2 cellular contexts compared by ENCODE assay signal in the genomic region with DNA sequence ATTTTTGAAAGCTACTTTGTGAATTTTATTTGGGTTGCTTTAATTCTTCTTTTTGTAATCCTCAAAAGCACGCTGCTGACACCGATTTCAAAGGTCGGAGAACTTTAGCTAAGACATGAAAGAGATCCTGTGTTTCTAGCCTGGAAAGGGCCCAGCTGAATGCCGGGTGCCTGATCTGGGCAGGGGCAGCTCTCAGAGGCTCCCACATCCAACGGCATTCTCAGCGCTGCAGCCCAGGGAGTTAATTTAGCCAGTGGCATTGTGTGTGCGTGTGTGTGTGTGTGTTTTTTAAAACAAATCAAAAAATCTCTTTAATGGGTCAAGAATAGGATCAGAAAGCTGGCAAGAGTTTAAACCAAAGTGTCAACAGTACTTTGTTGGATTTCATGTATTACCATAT.
TF ChIP-seq lines count a peak whose summit lies in the region.

No MANE protein-coding gene starts in this region.

TF ChIP-seq in GM23338, 12 proteins besides CTCF, POLR2A, EP300 and RAD21 (continued from another document):
- TF ChIP-seq, protein P1, sequence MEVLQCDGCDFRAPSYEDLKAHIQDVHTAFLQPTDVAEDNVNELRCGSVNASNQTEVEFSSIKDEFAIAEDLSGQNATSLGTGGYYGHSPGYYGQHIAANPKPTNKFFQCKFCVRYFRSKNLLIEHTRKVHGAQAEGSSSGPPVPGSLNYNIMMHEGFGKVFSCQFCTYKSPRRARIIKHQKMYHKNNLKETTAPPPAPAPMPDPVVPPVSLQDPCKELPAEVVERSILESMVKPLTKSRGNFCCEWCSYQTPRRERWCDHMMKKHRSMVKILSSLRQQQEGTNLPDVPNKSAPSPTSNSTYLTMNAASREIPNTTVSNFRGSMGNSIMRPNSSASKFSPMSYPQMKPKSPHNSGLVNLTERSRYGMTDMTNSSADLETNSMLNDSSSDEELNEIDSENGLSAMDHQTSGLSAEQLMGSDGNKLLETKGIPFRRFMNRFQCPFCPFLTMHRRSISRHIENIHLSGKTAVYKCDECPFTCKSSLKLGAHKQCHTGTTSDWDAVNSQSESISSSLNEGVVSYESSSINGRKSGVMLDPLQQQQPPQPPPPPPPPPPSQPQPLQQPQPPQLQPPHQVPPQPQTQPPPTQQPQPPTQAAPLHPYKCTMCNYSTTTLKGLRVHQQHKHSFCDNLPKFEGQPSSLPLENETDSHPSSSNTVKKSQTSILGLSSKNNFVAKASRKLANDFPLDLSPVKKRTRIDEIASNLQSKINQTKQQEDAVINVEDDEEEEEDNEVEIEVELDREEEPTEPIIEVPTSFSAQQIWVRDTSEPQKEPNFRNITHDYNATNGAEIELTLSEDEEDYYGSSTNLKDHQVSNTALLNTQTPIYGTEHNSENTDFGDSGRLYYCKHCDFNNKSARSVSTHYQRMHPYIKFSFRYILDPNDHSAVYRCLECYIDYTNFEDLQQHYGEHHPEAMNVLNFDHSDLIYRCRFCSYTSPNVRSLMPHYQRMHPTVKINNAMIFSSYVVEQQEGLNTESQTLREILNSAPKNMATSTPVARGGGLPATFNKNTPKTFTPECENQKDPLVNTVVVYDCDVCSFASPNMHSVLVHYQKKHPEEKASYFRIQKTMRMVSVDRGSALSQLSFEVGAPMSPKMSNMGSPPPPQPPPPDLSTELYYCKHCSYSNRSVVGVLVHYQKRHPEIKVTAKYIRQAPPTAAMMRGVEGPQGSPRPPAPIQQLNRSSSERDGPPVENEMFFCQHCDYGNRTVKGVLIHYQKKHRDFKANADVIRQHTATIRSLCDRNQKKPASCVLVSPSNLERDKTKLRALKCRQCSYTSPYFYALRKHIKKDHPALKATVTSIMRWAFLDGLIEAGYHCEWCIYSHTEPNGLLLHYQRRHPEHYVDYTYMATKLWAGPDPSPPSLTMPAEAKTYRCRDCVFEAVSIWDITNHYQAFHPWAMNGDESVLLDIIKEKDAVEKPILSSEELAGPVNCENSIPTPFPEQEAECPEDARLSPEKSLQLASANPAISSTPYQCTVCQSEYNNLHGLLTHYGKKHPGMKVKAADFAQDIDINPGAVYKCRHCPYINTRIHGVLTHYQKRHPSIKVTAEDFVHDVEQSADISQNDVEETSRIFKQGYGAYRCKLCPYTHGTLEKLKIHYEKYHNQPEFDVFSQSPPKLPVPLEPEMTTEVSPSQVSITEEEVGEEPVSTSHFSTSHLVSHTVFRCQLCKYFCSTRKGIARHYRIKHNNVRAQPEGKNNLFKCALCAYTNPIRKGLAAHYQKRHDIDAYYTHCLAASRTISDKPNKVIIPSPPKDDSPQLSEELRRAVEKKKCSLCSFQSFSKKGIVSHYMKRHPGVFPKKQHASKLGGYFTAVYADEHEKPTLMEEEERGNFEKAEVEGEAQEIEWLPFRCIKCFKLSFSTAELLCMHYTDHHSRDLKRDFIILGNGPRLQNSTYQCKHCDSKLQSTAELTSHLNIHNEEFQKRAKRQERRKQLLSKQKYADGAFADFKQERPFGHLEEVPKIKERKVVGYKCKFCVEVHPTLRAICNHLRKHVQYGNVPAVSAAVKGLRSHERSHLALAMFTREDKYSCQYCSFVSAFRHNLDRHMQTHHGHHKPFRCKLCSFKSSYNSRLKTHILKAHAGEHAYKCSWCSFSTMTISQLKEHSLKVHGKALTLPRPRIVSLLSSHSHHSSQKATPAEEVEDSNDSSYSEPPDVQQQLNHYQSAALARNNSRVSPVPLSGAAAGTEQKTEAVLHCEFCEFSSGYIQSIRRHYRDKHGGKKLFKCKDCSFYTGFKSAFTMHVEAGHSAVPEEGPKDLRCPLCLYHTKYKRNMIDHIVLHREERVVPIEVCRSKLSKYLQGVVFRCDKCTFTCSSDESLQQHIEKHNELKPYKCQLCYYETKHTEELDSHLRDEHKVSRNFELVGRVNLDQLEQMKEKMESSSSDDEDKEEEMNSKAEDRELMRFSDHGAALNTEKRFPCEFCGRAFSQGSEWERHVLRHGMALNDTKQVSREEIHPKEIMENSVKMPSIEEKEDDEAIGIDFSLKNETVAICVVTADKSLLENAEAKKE (CRISPR knock-in tag; IDR thresholded peaks at IDR 0.05), result no peak
- TF ChIP-seq, protein P2, sequence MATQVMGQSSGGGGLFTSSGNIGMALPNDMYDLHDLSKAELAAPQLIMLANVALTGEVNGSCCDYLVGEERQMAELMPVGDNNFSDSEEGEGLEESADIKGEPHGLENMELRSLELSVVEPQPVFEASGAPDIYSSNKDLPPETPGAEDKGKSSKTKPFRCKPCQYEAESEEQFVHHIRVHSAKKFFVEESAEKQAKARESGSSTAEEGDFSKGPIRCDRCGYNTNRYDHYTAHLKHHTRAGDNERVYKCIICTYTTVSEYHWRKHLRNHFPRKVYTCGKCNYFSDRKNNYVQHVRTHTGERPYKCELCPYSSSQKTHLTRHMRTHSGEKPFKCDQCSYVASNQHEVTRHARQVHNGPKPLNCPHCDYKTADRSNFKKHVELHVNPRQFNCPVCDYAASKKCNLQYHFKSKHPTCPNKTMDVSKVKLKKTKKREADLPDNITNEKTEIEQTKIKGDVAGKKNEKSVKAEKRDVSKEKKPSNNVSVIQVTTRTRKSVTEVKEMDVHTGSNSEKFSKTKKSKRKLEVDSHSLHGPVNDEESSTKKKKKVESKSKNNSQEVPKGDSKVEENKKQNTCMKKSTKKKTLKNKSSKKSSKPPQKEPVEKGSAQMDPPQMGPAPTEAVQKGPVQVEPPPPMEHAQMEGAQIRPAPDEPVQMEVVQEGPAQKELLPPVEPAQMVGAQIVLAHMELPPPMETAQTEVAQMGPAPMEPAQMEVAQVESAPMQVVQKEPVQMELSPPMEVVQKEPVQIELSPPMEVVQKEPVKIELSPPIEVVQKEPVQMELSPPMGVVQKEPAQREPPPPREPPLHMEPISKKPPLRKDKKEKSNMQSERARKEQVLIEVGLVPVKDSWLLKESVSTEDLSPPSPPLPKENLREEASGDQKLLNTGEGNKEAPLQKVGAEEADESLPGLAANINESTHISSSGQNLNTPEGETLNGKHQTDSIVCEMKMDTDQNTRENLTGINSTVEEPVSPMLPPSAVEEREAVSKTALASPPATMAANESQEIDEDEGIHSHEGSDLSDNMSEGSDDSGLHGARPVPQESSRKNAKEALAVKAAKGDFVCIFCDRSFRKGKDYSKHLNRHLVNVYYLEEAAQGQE (IDR thresholded peaks at IDR 0.05; ENCODE audit: unreplicated experiment), result no peak
- TF ChIP-seq, protein P3, sequence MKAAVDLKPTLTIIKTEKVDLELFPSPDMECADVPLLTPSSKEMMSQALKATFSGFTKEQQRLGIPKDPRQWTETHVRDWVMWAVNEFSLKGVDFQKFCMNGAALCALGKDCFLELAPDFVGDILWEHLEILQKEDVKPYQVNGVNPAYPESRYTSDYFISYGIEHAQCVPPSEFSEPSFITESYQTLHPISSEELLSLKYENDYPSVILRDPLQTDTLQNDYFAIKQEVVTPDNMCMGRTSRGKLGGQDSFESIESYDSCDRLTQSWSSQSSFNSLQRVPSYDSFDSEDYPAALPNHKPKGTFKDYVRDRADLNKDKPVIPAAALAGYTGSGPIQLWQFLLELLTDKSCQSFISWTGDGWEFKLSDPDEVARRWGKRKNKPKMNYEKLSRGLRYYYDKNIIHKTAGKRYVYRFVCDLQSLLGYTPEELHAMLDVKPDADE (IDR thresholded peaks at IDR 0.05), result no peak
- TF ChIP-seq POLR2AphosphoS5 (IDR thresholded peaks at IDR 0.05; ENCODE audit: low read depth), result no peak
- no peak for TF ChIP-seq NANOG (IDR thresholded peaks at IDR 0.05; ENCODE audit: borderline replicate concordance)
- TF ChIP-seq EZH2 (IDR thresholded peaks at IDR 0.05; ENCODE audit: low read depth, unreplicated experiment), result no peak
- TF ChIP-seq JUNB (IDR thresholded peaks at IDR 0.05; ENCODE audit: unreplicated experiment), result no peak
- TF ChIP-seq ZNF331 (CRISPR knock-in tag; IDR thresholded peaks at IDR 0.05; ENCODE audit: low read depth), result no peak

TF ChIP-seq in SK-N-SH treated with all-trans-retinoic acid at 6 μM for 48 hours, 23 proteins besides CTCF, POLR2A, EP300 and RAD21 (continued from another document):
- TF ChIP-seq ZNF565 (CRISPR knock-in tag; conservative IDR thresholded peaks at IDR 0.05; ENCODE audit: low read depth) (no peak), ISL1 (CRISPR knock-in tag; IDR thresholded peaks at IDR 0.05) (no peak), TSHZ2 (CRISPR knock-in tag; IDR thresholded peaks at IDR 0.05) (peak; percentile 35; the same call in 1 of the 2 replicates), GLIS3 (CRISPR knock-in tag; IDR thresholded peaks at IDR 0.05) (0 out of 2 replicates have a peak, but pooled peaks have one; percentile 26), ZC3H10 (CRISPR knock-in tag; IDR thresholded peaks at IDR 0.05) (no peak), BACH2 (CRISPR knock-in tag; IDR thresholded peaks at IDR 0.05; ENCODE audit: borderline replicate concordance) (no peak), ZNF8 (CRISPR knock-in tag; IDR thresholded peaks at IDR 0.05) (0 out of 2 replicates have a peak, but pooled peaks have one; percentile 7), ZFP30 (CRISPR knock-in tag; IDR thresholded peaks at IDR 0.05) (no peak), ARNTL (CRISPR knock-in tag; IDR thresholded peaks at IDR 0.05; ENCODE audit: borderline replicate concordance, low read depth) (no peak), ESRRG (CRISPR knock-in tag; IDR thresholded peaks at IDR 0.05) (no peak)
- TF ChIP-seq, protein P4, sequence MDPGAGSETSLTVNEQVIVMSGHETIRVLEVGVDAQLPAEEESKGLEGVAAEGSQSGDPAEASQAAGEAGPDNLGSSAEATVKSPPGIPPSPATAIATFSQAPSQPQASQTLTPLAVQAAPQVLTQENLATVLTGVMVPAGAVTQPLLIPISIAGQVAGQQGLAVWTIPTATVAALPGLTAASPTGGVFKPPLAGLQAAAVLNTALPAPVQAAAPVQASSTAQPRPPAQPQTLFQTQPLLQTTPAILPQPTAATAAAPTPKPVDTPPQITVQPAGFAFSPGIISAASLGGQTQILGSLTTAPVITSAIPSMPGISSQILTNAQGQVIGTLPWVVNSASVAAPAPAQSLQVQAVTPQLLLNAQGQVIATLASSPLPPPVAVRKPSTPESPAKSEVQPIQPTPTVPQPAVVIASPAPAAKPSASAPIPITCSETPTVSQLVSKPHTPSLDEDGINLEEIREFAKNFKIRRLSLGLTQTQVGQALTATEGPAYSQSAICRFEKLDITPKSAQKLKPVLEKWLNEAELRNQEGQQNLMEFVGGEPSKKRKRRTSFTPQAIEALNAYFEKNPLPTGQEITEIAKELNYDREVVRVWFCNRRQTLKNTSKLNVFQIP (CRISPR knock-in tag; IDR thresholded peaks at IDR 0.05; ENCODE audit: borderline replicate concordance, low read depth), result no peak
- TF ChIP-seq, protein P5, sequence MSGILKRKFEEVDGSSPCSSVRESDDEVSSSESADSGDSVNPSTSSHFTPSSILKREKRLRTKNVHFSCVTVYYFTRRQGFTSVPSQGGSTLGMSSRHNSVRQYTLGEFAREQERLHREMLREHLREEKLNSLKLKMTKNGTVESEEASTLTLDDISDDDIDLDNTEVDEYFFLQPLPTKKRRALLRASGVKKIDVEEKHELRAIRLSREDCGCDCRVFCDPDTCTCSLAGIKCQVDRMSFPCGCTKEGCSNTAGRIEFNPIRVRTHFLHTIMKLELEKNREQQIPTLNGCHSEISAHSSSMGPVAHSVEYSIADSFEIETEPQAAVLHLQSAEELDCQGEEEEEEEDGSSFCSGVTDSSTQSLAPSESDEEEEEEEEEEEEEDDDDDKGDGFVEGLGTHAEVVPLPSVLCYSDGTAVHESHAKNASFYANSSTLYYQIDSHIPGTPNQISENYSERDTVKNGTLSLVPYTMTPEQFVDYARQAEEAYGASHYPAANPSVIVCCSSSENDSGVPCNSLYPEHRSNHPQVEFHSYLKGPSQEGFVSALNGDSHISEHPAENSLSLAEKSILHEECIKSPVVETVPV (CRISPR knock-in tag; IDR thresholded peaks at IDR 0.05), result no peak
